Comparison of ENCODE assay signal across 8 cellular contexts in genomic region chr15:89750560-89751542, GRCh38. TPM values are rescaled to one million over a fixed set of nuclear protein-coding genes. Genes with fewer than 3 reads are reported as not detected.
DNase-seq lines count a peak whose midpoint lies in the region; ATAC-seq, FAIRE-seq and TF ChIP-seq lines count a peak whose summit lies in the region.

Gene MESP1, minus strand, starts transcription at chr15:89751249. Its CDS starts 18 bp downstream, at chr15:89751231.

- peak within 1 kb of the TSS; percentile 64 for H3K4me3 Mint-ChIP-seq in activated CD8-positive, alpha-beta memory T cell treated with anti-CD3 and anti-CD28 coated beads, Interleukin-2, amount 10 ng/mL, durations not matched to agents 7 days and 5 days
- H3K4me3 Mint-ChIP-seq in endodermal cell (peak within 1 kb of the TSS; percentile 45), mesothelial cell of epicardium (peak within 1 kb of the TSS; percentile 65)

- DNase-seq in Caki2 (ENCODE audit: low read depth) = peak; percentile 85
- DNase-seq in HTR-8/SVneo (ENCODE audit: insufficient read length, low spot score) = peak; percentile 91
- peak; percentile 94 to 96 for DNase-seq in NOMO-1 (lab: John Stamatoyannopoulos, UW; ENCODE audit: unreplicated experiment in 2 of 2)
- peak; percentile 92 for DNase-seq in activated CD8-positive, alpha-beta memory T cell treated with anti-CD3 and anti-CD28 coated beads, Interleukin-2, amount 10 ng/mL, durations not matched to agents 7 days and 5 days
- DNase-seq in endodermal cell = peak; percentile 97
- peak; percentile 93 to 96 for DNase-seq in mesothelial cell of epicardium (ENCODE audit: low spot score in 2 of 2, unreplicated experiment in 2 of 2)
- peak; percentile 64 to 72 for DNase-seq in stimulated activated CD8-positive, alpha-beta memory T cell treated with anti-CD3 and anti-CD28 coated beads, Interleukin-15, amount 100 ng/mL, for 4 hours (ENCODE audit: low read depth in 2 of 2)

- peaks cover 2% of the 10 kb centered on the region for H3K4me1 Mint-ChIP-seq in activated CD8-positive, alpha-beta memory T cell treated with anti-CD3 and anti-CD28 coated beads, Interleukin-2, amount 10 ng/mL, durations not matched to agents 7 days and 5 days
- H3K4me1 Mint-ChIP-seq in endodermal cell = no peaks in the 10 kb centered on the region
- H3K4me1 Mint-ChIP-seq in mesothelial cell of epicardium = peaks cover 8% of the 10 kb centered on the region

- in situ Hi-C loops in Caki2 (cut with HindIII; ENCODE audit: low pct_unique_long_range_greater_than_20kb, low sequenced_read_pairs) = no loop called here

- no peaks in the 10 kb centered on the region for H3K9me3 Mint-ChIP-seq in activated CD8-positive, alpha-beta memory T cell treated with anti-CD3 and anti-CD28 coated beads, Interleukin-2, amount 10 ng/mL, durations not matched to agents 7 days and 5 days (ENCODE audit: low read depth)
- H3K9me3 Mint-ChIP-seq in endodermal cell (no peaks in the 10 kb centered on the region), mesothelial cell of epicardium (no peaks in the 10 kb centered on the region)

- peaks cover 94% of the 10 kb centered on the region for H3K27me3 ChIP-seq in endodermal cell (ENCODE audit: control insufficient read depth, insufficient read depth, low read length, poor library complexity, severe bottlenecking)

- CTCF ChIA-PET in activated CD8-positive, alpha-beta memory T cell treated with anti-CD3 and anti-CD28 coated beads, Interleukin-2, amount 10 ng/mL, durations not matched to agents 7 days and 5 days (lab: Charles Lee) = interaction anchor here (1.2 to 4.9 kb wide), 8 partner anchors 10 to 329 kb away, joined by 3 to 29 read pairs (median 6); no protein-coding TSS in a partner anchor

- no peaks in the 10 kb centered on the region for H3K36me3 ChIP-seq in endodermal cell (ENCODE audit: control insufficient read depth, insufficient read depth, low read length)

- peak; percentile 92 for TF ChIP-seq CTCF in endodermal cell (conservative IDR thresholded peaks at IDR 0.05)
- TF ChIP-seq CTCF in mesothelial cell of epicardium (IDR thresholded peaks at IDR 0.05; ENCODE audit: unreplicated experiment) = peak; percentile 81

- peak within 1 kb of the TSS; percentile 73 for H3K4me3 ChIP-seq in endodermal cell (ENCODE audit: low read length)

- H3K9me3 ChIP-seq in endodermal cell (ENCODE audit: control insufficient read depth, low read length) = no peaks in the 10 kb centered on the region

- H3K4me1 ChIP-seq in endodermal cell (ENCODE audit: control insufficient read depth, insufficient read depth, low read length) = no peaks in the 10 kb centered on the region

- WGBS in endodermal cell (ENCODE audit: insufficient coverage in 1 of 2, insufficient read length in 1 of 2), 2 experiments = 3% methylated on average over 52 to 114 of the region's 114 CpGs

- H3K9ac ChIP-seq in endodermal cell (ENCODE audit: extremely low read depth, low read length, poor library complexity, severe bottlenecking) = no peak within 1 kb of the TSS

- no peaks in the 10 kb centered on the region for H3K36me3 Mint-ChIP-seq in activated CD8-positive, alpha-beta memory T cell treated with anti-CD3 and anti-CD28 coated beads, Interleukin-2, amount 10 ng/mL, durations not matched to agents 7 days and 5 days
- H3K36me3 Mint-ChIP-seq in endodermal cell (ENCODE audit: low read depth) (no peaks in the 10 kb centered on the region), mesothelial cell of epicardium (no peaks in the 10 kb centered on the region)

- peak; percentile 94 for ATAC-seq in GM21381 (IDR thresholded peaks at IDR 0.05; ENCODE audit: unreplicated experiment)
- ATAC-seq in activated CD8-positive, alpha-beta memory T cell treated with anti-CD3 and anti-CD28 coated beads, Interleukin-2, amount 10 ng/mL, durations not matched to agents 7 days and 5 days = peak; percentile 99

- FAIRE-seq in HTR-8/SVneo (lab: Jason Lieb, UNC) = peak; percentile 93

- H3K27ac ChIP-seq in endodermal cell (ENCODE audit: low read depth, low read length) = no peak within 1 kb of the TSS

- H3K27me3 Mint-ChIP-seq in activated CD8-positive, alpha-beta memory T cell treated with anti-CD3 and anti-CD28 coated beads, Interleukin-2, amount 10 ng/mL, durations not matched to agents 7 days and 5 days = peaks cover 17% of the 10 kb centered on the region
- H3K27me3 Mint-ChIP-seq in endodermal cell (ENCODE audit: insufficient read depth) (peaks cover 48% of the 10 kb centered on the region), mesothelial cell of epicardium (ENCODE audit: low read depth) (peaks cover 2% of the 10 kb centered on the region)

- H3K27ac Mint-ChIP-seq in activated CD8-positive, alpha-beta memory T cell treated with anti-CD3 and anti-CD28 coated beads, Interleukin-2, amount 10 ng/mL, durations not matched to agents 7 days and 5 days = no peak within 1 kb of the TSS
- no peak within 1 kb of the TSS for H3K27ac Mint-ChIP-seq in endodermal cell
- no peak within 1 kb of the TSS for H3K27ac Mint-ChIP-seq in mesothelial cell of epicardium

RNA-seq across cellular contexts. Expression of gene MESP1, which starts in this region (rescaled TPM):
- total RNA-seq in Caki2 (2014; rRNA removed; shearing (Covaris generic); ENCODE audit: low replicate concordance) = 2.1 and 4.7 TPM in 2 replicates
- total RNA-seq in activated CD8-positive, alpha-beta memory T cell treated with anti-CD3 and anti-CD28 coated beads, Interleukin-2, amount 10 ng/mL, durations not matched to agents 7 days and 5 days = 1 to 10 TPM; 3.1 to 5.1 TPM
- total RNA-seq in endodermal cell = under 1 TPM in 1 of 2 donors, not detected in 1; 0.22 TPM
- polyA plus RNA-seq in endodermal cell (2013, experiment 1 of 2) = 0.71 TPM
- 1.6 TPM for polyA plus RNA-seq in endodermal cell (2013, experiment 2 of 2)
- total RNA-seq in mesothelial cell of epicardium = 0.18 to 0.89 TPM in 2 of 3 replicates, not detected in the other

Comparison
In these comparisons a context has a peak if more than half of its experiments do, and no peak if none do; other contexts are left out.
1. Peak in DNase-seq in mesothelial cell of epicardium; RNA of the gene not detected or under 1 TPM.